Comparison of ENCODE assay signal across 10 cellular contexts in genomic region chr12:130873825-130874224, GRCh38. TPM values are rescaled to one million over a fixed set of nuclear protein-coding genes. Genes with fewer than 3 reads are reported as not detected.
DNase-seq lines count a peak whose midpoint lies in the region; ATAC-seq and TF ChIP-seq lines count a peak whose summit lies in the region.
"Had no signal": no experiment of that assay in that cellular context is flagged by ENCODE, and none has a peak within 500 bp of the region (broad histone marks: within the 10 kb centered on the region; RNA-seq: fewer than 3 reads in every experiment).

No MANE protein-coding gene starts in this region.

- DNase-seq in activated T-cell treated with anti-CD3 and anti-CD28 coated beads, Interleukin-2, amount 50 U/mL, for 4 hours, result no peak
- DNase-seq in activated T-cell treated with anti-CD3 and anti-CD28 coated beads, Interleukin-2, amount 50 U/mL, for 1 hour, result no peak
- DNase-seq in Panc1 (ENCODE audit: low read depth, low spot score) (no peak), epithelial cell of esophagus (ENCODE audit: low read depth) (no peak), NCI-H1048 (lab: John Stamatoyannopoulos, UW) (no peak), body of pancreas (no peak), SK-N-DZ (ENCODE audit: low spot score) (no peak)
- DNase-seq: IMR-90 had no signal

- TF ChIP-seq POLR2A in body of pancreas (IDR thresholded peaks at IDR 0.05), result no peak

- peak overlapping the region; percentile 94 for H3K27ac Mint-ChIP-seq in stimulated activated memory B cell treated with anti-CD40 and anti-IgM and Interleukin-4, amounts not matched to agents 10 μg/mL and 1 μg/mL and 100 μg/mL, for 72 hours

- in situ Hi-C loops in Panc1 (cut with HindIII; ENCODE audit: low pct_unique_long_range_greater_than_20kb, low sequenced_read_pairs), result no loop called here

- H3K4me1 ChIP-seq in Panc1 (ENCODE audit: control insufficient read depth, insufficient read depth, low read length) (peaks cover 43% of the 10 kb centered on the region), body of pancreas (peaks cover 27% of the 10 kb centered on the region)

- no peaks in the 10 kb centered on the region for H3K9me3 ChIP-seq in Panc1 (ENCODE audit: control insufficient read depth, insufficient read depth, low read depth, low read length)
- H3K9me3 ChIP-seq in body of pancreas, result no peaks in the 10 kb centered on the region

- TF ChIP-seq CTCF in Panc1 (IDR thresholded peaks at IDR 0.05) (no peak), epithelial cell of esophagus (IDR thresholded peaks at IDR 0.05; ENCODE audit: insufficient read depth, low read depth, low read length, missing control alignments) (no peak), body of pancreas (IDR thresholded peaks at IDR 0.05) (no peak)

- ATAC-seq in activated T-cell treated with anti-CD3 and anti-CD28 coated beads, Interleukin-2, amount 50 U/mL, for 4 hours, result no peak
- no peak for ATAC-seq in Panc1
- no peak for ATAC-seq in stimulated activated memory B cell treated with anti-CD40 and anti-IgM and Interleukin-4, amounts not matched to agents 10 μg/mL and 1 μg/mL and 100 μg/mL, for 72 hours
- ATAC-seq in body of pancreas, result no peak

- H3K9me3 Mint-ChIP-seq in activated T-cell treated with anti-CD3 and anti-CD28 coated beads, Interleukin-2, amount 50 U/mL, for 4 hours, result no peaks in the 10 kb centered on the region
- no peaks in the 10 kb centered on the region for H3K9me3 Mint-ChIP-seq in stimulated activated memory B cell treated with anti-CD40 and anti-IgM and Interleukin-4, amounts not matched to agents 10 μg/mL and 1 μg/mL and 100 μg/mL, for 72 hours

- BruUV-seq in Panc1 (replicated peaks; lab: Mats Ljungman, UMichigan), result no TSS peak

- intact Hi-C loops in Panc1 (cut with micrococcal nuclease; ENCODE audit: unreplicated experiment), result no loop called here
- intact Hi-C loops in body of pancreas (cut with DNase I), result loop anchor here (10.0 kb wide), 1 partner anchor 49 kb away; no protein-coding TSS in a partner anchor

- peaks cover 60% of the 10 kb centered on the region for H3K4me1 Mint-ChIP-seq in activated T-cell treated with anti-CD3 and anti-CD28 coated beads, Interleukin-2, amount 50 U/mL, for 4 hours (ENCODE audit: low read depth)
- peaks cover 72% of the 10 kb centered on the region for H3K4me1 Mint-ChIP-seq in stimulated activated memory B cell treated with anti-CD40 and anti-IgM and Interleukin-4, amounts not matched to agents 10 μg/mL and 1 μg/mL and 100 μg/mL, for 72 hours

- H3K36me3 Mint-ChIP-seq in activated T-cell treated with anti-CD3 and anti-CD28 coated beads, Interleukin-2, amount 50 U/mL, for 4 hours (ENCODE audit: insufficient read depth), result peaks cover 49% of the 10 kb centered on the region
- H3K36me3 Mint-ChIP-seq in stimulated activated memory B cell treated with anti-CD40 and anti-IgM and Interleukin-4, amounts not matched to agents 10 μg/mL and 1 μg/mL and 100 μg/mL, for 72 hours, result peaks cover 54% of the 10 kb centered on the region

- no peaks in the 10 kb centered on the region for H3K27me3 Mint-ChIP-seq in activated T-cell treated with anti-CD3 and anti-CD28 coated beads, Interleukin-2, amount 50 U/mL, for 4 hours (ENCODE audit: low read depth)
- H3K27me3 Mint-ChIP-seq in stimulated activated memory B cell treated with anti-CD40 and anti-IgM and Interleukin-4, amounts not matched to agents 10 μg/mL and 1 μg/mL and 100 μg/mL, for 72 hours, result no peaks in the 10 kb centered on the region

- peaks cover 41% of the 10 kb centered on the region for H3K36me3 ChIP-seq in Panc1 (ENCODE audit: control insufficient read depth, insufficient read depth, low read length)
- peaks cover 4 to 12% of the 10 kb centered on the region in 2 donors for H3K36me3 ChIP-seq in body of pancreas (replicated peaks in 1 of 2; ENCODE audit: insufficient read depth in 1 of 2, low read depth in 2 of 2)

- no peaks in the 10 kb centered on the region for H3K27me3 ChIP-seq in Panc1 (ENCODE audit: control insufficient read depth, insufficient read depth, low read length)
- no peaks in the 10 kb centered on the region for H3K27me3 ChIP-seq in body of pancreas

- peak overlapping the region; percentile 86 to 94 for H3K4me3 ChIP-seq in Panc1 (ENCODE audit: low read depth in 2 of 2, low read length in 2 of 2)
- H3K4me3 ChIP-seq in epithelial cell of esophagus (ENCODE audit: low read length), result peak overlapping the region; percentile 93
- no peak overlapping the region for H3K4me3 ChIP-seq in body of pancreas

- peak overlapping the region; percentile 94 for H3K4me3 Mint-ChIP-seq in activated T-cell treated with anti-CD3 and anti-CD28 coated beads, Interleukin-2, amount 50 U/mL, for 4 hours
- peak overlapping the region; percentile 80 for H3K4me3 Mint-ChIP-seq in stimulated activated memory B cell treated with anti-CD40 and anti-IgM and Interleukin-4, amounts not matched to agents 10 μg/mL and 1 μg/mL and 100 μg/mL, for 72 hours

- H3K27ac ChIP-seq in Panc1 (ENCODE audit: low read length), result peak overlapping the region; percentile 96
- no peak overlapping the region for H3K27ac ChIP-seq in body of pancreas
- H3K27ac ChIP-seq: coronary artery had no signal

- POLR2A ChIA-PET in Panc1 (lab: Charles Lee), result no interaction called here

- WGBS in body of pancreas, 2 donors, result 86 to 94% methylated on average over 4 of the region's 4 CpGs

- CTCF ChIA-PET in Panc1 (lab: Charles Lee), result no interaction called here

RNA-seq across cellular contexts. Expression of gene RAN, which starts 2.0 kb away (rescaled TPM):
- total RNA-seq in activated T-cell treated with anti-CD3 and anti-CD28 coated beads, Interleukin-2, amount 50 U/mL, for 4 hours, result 1,000 to 10,000 TPM; 2,485 to 2,586 (median 2,511) TPM
- total RNA-seq in Panc1 (2021; ENCODE audit: unreplicated experiment) (1,193 TPM), body of pancreas (100 to 1,000 TPM in 1 of 2 donors, 10 to 100 TPM in 1; 79.1 to 115 TPM)
- 933 TPM for polyA plus RNA-seq in Panc1 (2012; ENCODE audit: insufficient read length)
- 1,045 and 1,149 TPM in 2 replicates for polyA plus RNA-seq in SK-N-DZ (2014; cell fraction: cytosol; rRNA removed)
- polyA plus RNA-seq in SK-N-DZ (2014; cell fraction: nucleus; rRNA removed), result 1,004 and 1,032 TPM in 2 replicates

RNA-seq across cellular contexts. Expression of gene STX2, which starts 34.8 kb away (rescaled TPM):
- 10 to 100 TPM; 12.2 to 13.4 (median 12.7) TPM for total RNA-seq in activated T-cell treated with anti-CD3 and anti-CD28 coated beads, Interleukin-2, amount 50 U/mL, for 4 hours
- total RNA-seq in Panc1 (2021; ENCODE audit: unreplicated experiment), result 34.0 TPM
- 21.7 TPM for polyA plus RNA-seq in Panc1 (2012; ENCODE audit: insufficient read length)
- 10 to 100 TPM; 17.1 to 18.8 TPM for total RNA-seq in body of pancreas
- 78.2 and 78.7 TPM in 2 replicates for polyA plus RNA-seq in SK-N-DZ (2014; cell fraction: cytosol; rRNA removed)
- 67.2 and 74.2 TPM in 2 replicates for polyA plus RNA-seq in SK-N-DZ (2014; cell fraction: nucleus; rRNA removed)

Comparison
In these comparisons a context has a peak if more than half of its experiments do, and no peak if none do; other contexts are left out.
1. H3K4me3 ChIP-seq: peak in Panc1 (2 of 2) and epithelial cell of esophagus (single experiment); none in body of pancreas (0 of 2).
2. RNA of gene RAN, which starts 2.0 kb away (total RNA-seq): 2,485 to 2,586 TPM in activated T-cell treated with anti-CD3 and anti-CD28 coated beads, Interleukin-2, amount 50 U/mL, for 4 hours and 1,193 TPM in Panc1 (single experiment); 79.1 to 115 TPM in body of pancreas; every median in the first group is over 10 times any median in the second.